Comparison of ENCODE assay signal across 22 cellular contexts in the genomic region with DNA sequence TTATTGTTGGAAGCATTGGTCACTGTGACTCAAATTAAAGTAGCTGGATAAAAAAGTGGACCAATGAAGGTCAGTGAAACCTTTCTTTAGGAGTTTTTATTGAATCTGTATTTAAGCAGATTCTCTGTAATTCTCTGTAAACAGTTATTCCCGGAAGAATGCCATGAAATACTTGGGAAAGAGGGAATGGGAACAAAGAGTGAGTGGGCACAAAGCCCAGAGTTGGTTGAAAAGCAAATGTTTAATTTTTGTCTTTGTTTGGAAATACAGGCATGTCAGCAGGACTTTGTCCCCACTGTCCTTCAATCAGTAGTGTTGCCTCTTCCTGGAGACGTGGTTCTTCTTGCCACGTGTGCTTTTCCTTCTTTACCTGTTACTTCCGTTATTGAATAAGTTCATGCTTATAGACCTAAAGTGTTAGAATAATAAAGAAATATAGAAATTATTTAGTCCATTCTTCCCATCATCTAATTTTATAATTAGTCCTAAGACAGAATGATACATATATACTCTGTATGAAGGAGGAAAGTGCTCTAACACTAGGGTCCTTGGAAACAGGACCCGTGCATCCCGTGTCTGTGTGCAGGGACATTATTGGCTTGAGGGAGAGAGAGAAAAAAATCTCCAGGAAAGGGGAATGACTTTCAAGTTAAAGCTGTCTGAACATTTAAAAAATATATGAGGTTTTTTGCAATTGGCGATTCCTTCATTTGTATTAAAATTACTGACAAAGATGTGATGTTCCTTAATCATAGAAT. TPM values are rescaled to one million over a fixed set of nuclear protein-coding genes. Genes with fewer than 3 reads are reported as not detected.
DNase-seq lines count a peak whose midpoint lies in the region; ATAC-seq, FAIRE-seq and TF ChIP-seq lines count a peak whose summit lies in the region.
"Had no signal": no experiment of that assay in that cellular context is flagged by ENCODE, and none has a peak within 500 bp of the region (broad histone marks: within the 10 kb centered on the region; RNA-seq: fewer than 3 reads in every experiment).

No MANE protein-coding gene starts in this region.

- TF ChIP-seq CTCF in C4-2B (conservative IDR thresholded peaks at IDR 0.05) (no peak), VCaP (conservative IDR thresholded peaks at IDR 0.05) (no peak), left lung (IDR thresholded peaks at IDR 0.05) (no peak)

- H3K9me3 ChIP-seq in left lung: no peaks in the 10 kb centered on the region
- no peaks in the 10 kb centered on the region for H3K9me3 ChIP-seq in small intestine (ENCODE audit: control insufficient read depth, low read depth)
- H3K9me3 ChIP-seq: uterus had no signal

- TF ChIP-seq POLR2A in GM12891 (IDR thresholded peaks at IDR 0.05; ENCODE audit: low read depth, low read length): no peak

- no peaks in the 10 kb centered on the region for H3K36me3 ChIP-seq in left lung
- no peaks in the 10 kb centered on the region for H3K36me3 ChIP-seq in small intestine (ENCODE audit: control insufficient read depth in 2 of 2, insufficient read depth in 2 of 2, low read length in 2 of 2)
- H3K36me3 ChIP-seq: uterus had no signal

- 19 to 48% (median 40%) methylated on average over 7 of the region's 7 CpGs for WGBS in small intestine, 3 donors

- FAIRE-seq in small intestine (lab: Jason Lieb, UNC): no peak
- FAIRE-seq in GM12891 (lab: Jason Lieb, UNC): no peak
- FAIRE-seq: H54, islet of Langerhans had no signal

- H3K27me3 ChIP-seq in left lung: no peaks in the 10 kb centered on the region
- H3K27me3 ChIP-seq in small intestine (ENCODE audit: control insufficient read depth in 2 of 2, insufficient read depth in 2 of 2, low read length in 2 of 2): no peaks in the 10 kb centered on the region
- H3K27me3 ChIP-seq: uterus had no signal

- H3K4me3 ChIP-seq in left lung (peak overlapping the region; percentile 3 to 10), small intestine (ENCODE audit: low read depth in 1 of 2, low read length in 2 of 2) (no peak overlapping the region)

- intact Hi-C loops in left lung (cut with DNase I): loop anchor here in 1 of 2 donors (5.0 kb wide), 1 partner anchor 74 kb away; no protein-coding TSS in a partner anchor

- ATAC-seq in left lung (no peak), GM21576 (IDR thresholded peaks at IDR 0.05; ENCODE audit: unreplicated experiment) (no peak)
- ATAC-seq: activated naive CD4-positive, alpha-beta T cell treated with anti-CD3 and anti-CD28 coated beads, Interleukin-2, amount 50 U/mL, for 72 hours had no signal

- peak overlapping the region; percentile 72; the same call in 1 of the 2 replicates for H3K27ac ChIP-seq in C4-2B
- peak overlapping the region; percentile 96 for H3K27ac ChIP-seq in VCaP
- peak overlapping the region; percentile 57 to 99 for H3K27ac ChIP-seq in left lung
- peak overlapping the region; percentile 98 to 100 for H3K27ac ChIP-seq in small intestine (ENCODE audit: low read depth in 1 of 2, low read length in 1 of 2)
- H3K27ac ChIP-seq: RWPE1 had no signal

- no peak for DNase-seq in left lung
- DNase-seq in small intestine: peak; percentile 74
- DNase-seq in NCI-H2107 (lab: John Stamatoyannopoulos, UW): no peak
- DNase-seq in GM12891 (ENCODE audit: insufficient read length, low spot score): no peak
- no peak for DNase-seq in OCI-M2 (lab: John Stamatoyannopoulos, UW; ENCODE audit: unreplicated experiment)
- DNase-seq: caudate nucleus; KG1; naive B cell; NCI-H146; stimulated activated CD4-positive, alpha-beta T cell treated with anti-CD3 and anti-CD28 coated beads, Interleukin-2, amount 100 ng/mL, for 48 hours had no signal

- H3K4me1 ChIP-seq in left lung (peaks cover 11 to 46% of the 10 kb centered on the region in 2 donors), small intestine (ENCODE audit: control insufficient read depth in 2 of 2, insufficient read depth in 1 of 2, low read depth in 1 of 2, low read length in 1 of 2) (no peaks in the 10 kb centered on the region)
- H3K4me1 ChIP-seq: uterus had no signal

TF ChIP-seq in GM12891, 5 proteins besides CTCF, POLR2A, EP300 and RAD21:
- no peak for TF ChIP-seq POLR2AphosphoS5 (IDR thresholded peaks at IDR 0.05; ENCODE audit: low read depth, low read length)
- TF ChIP-seq PAX5 (IDR thresholded peaks at IDR 0.05; ENCODE audit: insufficient read depth, low read length, severe bottlenecking): no peak
- TF ChIP-seq TAF1 (IDR thresholded peaks at IDR 0.05; ENCODE audit: low read depth, low read length): no peak
- TF ChIP-seq POU2F2 (IDR thresholded peaks at IDR 0.05; ENCODE audit: low read depth, low read length): no peak
- no peak for TF ChIP-seq SPI1 (IDR thresholded peaks at IDR 0.05; ENCODE audit: low read depth, low read length)

RNA-seq across cellular contexts. Expression of gene ANG, which starts 2.0 kb away (rescaled TPM):
- 10 to 100 TPM; 10.3 to 11.0 TPM for total RNA-seq in left lung
- 10 to 100 TPM; 13.4 to 24.9 (median 16.8) TPM for polyA plus RNA-seq in small intestine
- polyA plus RNA-seq in GM12891 (2012; ENCODE audit: low read depth, missing spikeins): 1.0 TPM

RNA-seq across cellular contexts. Expression of gene RNASE4, which starts 2.2 kb away (rescaled TPM):
- 10 to 100 TPM; 17.9 to 18.5 TPM for total RNA-seq in left lung
- polyA plus RNA-seq in small intestine: 10 to 100 TPM in 2 of 3 donors, 1 to 10 TPM in 1; 8.1 to 44.2 (median 18.1) TPM
- 0.47 TPM for polyA plus RNA-seq in GM12891 (2012; ENCODE audit: low read depth, missing spikeins)

RNA-seq across cellular contexts. Expression of gene OR6S1, which starts 45.1 kb away (rescaled TPM):
- total RNA-seq in left lung: not detected
- not detected for polyA plus RNA-seq in small intestine
- polyA plus RNA-seq in GM12891 (2012; ENCODE audit: low read depth, missing spikeins): not detected
- total RNA-seq: activated naive CD4-positive, alpha-beta T cell treated with anti-CD3 and anti-CD28 coated beads, Interleukin-2, amount 50 U/mL, for 72 hours; glomerular endothelial cell; NCI-H460; renal cortical epithelial cell; T-helper 1 cell treated with Interleukin-12 subunit alpha and Interleukin-12 subunit beta and Interleukin-4 antibody, amounts not matched to agents 30 ng/mL and 1 ng/mL, for 36 hours; uterus had no signal

RNA-seq across cellular contexts. Expression of gene EDDM3A, which starts 59.1 kb away (rescaled TPM):
- not detected for total RNA-seq in left lung
- polyA plus RNA-seq in small intestine: not detected
- not detected for polyA plus RNA-seq in GM12891 (2012; ENCODE audit: low read depth, missing spikeins)
- total RNA-seq: activated naive CD4-positive, alpha-beta T cell treated with anti-CD3 and anti-CD28 coated beads, Interleukin-2, amount 50 U/mL, for 72 hours; glomerular endothelial cell; NCI-H460; renal cortical epithelial cell; T-helper 1 cell treated with Interleukin-12 subunit alpha and Interleukin-12 subunit beta and Interleukin-4 antibody, amounts not matched to agents 30 ng/mL and 1 ng/mL, for 36 hours; uterus had no signal

Comparison
In these comparisons a context has a peak if more than half of its experiments do, and no peak if none do; other contexts are left out.
1. H3K4me3 ChIP-seq: peak in left lung (2 of 2); none in small intestine (0 of 2).
2. Peak in every context shown above with its lines, with median percentiles within 50 percentile points of each other: H3K27ac ChIP-seq.